22 cellular contexts compared by ENCODE assay signal in the genomic region with DNA sequence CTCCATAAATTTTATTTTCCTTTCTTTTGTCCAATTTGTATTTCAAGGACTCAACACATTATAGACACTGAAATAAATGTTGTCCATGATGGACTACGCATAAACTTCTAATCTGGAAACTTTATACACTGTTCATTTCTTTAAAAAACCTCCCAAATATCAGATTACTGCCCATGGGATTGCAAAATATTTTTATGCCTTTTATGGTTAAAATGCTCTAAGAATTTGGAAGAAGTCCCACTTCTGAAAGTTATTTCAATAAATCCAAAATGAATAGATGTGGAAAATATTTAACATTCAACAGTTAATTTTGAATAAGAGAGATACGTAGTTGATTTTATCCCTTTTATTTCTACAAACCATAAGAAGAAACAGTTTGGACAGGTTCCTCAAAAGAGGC. TPM values are rescaled to one million over a fixed set of nuclear protein-coding genes. Genes with fewer than 3 reads are reported as not detected.
"Had no signal": no experiment of that assay in that cellular context is flagged by ENCODE, and none has a peak within 500 bp of the region (broad histone marks: within the 10 kb centered on the region; RNA-seq: fewer than 3 reads in every experiment).

No MANE protein-coding gene starts in this region.

- H3K36me3 ChIP-seq: ascending aorta, esophagus squamous epithelium, gastrocnemius medialis, thoracic aorta had no signal

- DNase-seq: activated CD4-positive, alpha-beta memory T cell treated with anti-CD3 and anti-CD28 coated beads, Interleukin-2, amount 10 ng/mL, durations not matched to agents 7 days and 5 days; activated CD4-positive, alpha-beta T cell treated with anti-CD3 and anti-CD28 coated beads, Interleukin-2, amount 10 ng/mL, durations not matched to agents 24 days and 14 days; activated effector memory CD4-positive, alpha-beta T cell treated with anti-CD3 and anti-CD28 coated beads, Interleukin-2, amount 50 U/mL, for 16 hours; activated T-cell treated with anti-CD3 and anti-CD28 coated beads for 4 hours; esophagus squamous epithelium; gastrocnemius medialis; hippocampal formation; mesenchymal stem cell; nucleus accumbens; posterior cingulate gyrus; SK-N-SH; stimulated activated CD4-positive, alpha-beta T cell treated with anti-CD3 and anti-CD28 coated beads, Interleukin-2, amount 100 ng/mL, for 48 hours; stimulated activated CD8-positive, alpha-beta memory T cell treated with anti-CD3 and anti-CD28 coated beads, Interleukin-4, amount 100 ng/mL, for 48 hours; stimulated activated naive B cell treated with anti-CD40 and anti-IgM and Interleukin-4, amounts not matched to agents 10 μg/mL and 1 μg/mL and 100 μg/mL, for 72 hours had no signal

- H3K4me3 ChIP-seq: ascending aorta, coronary artery, esophagus squamous epithelium, gastrocnemius medialis, thoracic aorta had no signal

- H3K9me3 ChIP-seq: ascending aorta, esophagus squamous epithelium, gastrocnemius medialis, SK-N-SH, thoracic aorta had no signal

- ATAC-seq: activated CD4-positive, CD25-positive, alpha-beta regulatory T cell treated with anti-CD3 and anti-CD28 coated beads, Interleukin-2, amount 50 U/mL, for 24 hours; gastrocnemius medialis; sciatic nerve; stimulated activated naive B cell treated with anti-CD40 and anti-IgM and Interleukin-4, amounts not matched to agents 10 μg/mL and 1 μg/mL and 100 μg/mL, for 72 hours had no signal

- H3K27me3 ChIP-seq: ascending aorta, esophagus squamous epithelium, gastrocnemius medialis had no signal

- H3K4me2 ChIP-seq: SK-N-SH had no signal

- H3K4me1 ChIP-seq: ascending aorta, esophagus squamous epithelium, gastrocnemius medialis had no signal

- H3K27ac ChIP-seq: ascending aorta, coronary artery, esophagus squamous epithelium, gastrocnemius medialis, thoracic aorta, VCaP had no signal

RNA-seq across cellular contexts. Expression of a gene that starts 46.1 kb away (rescaled TPM):
- total RNA-seq: activated CD4-positive, alpha-beta memory T cell treated with anti-CD3 and anti-CD28 coated beads, Interleukin-2, amount 10 ng/mL, durations not matched to agents 7 days and 5 days; activated CD4-positive, alpha-beta T cell treated with anti-CD3 and anti-CD28 coated beads, Interleukin-2, amount 10 ng/mL, durations not matched to agents 24 days and 14 days; ascending aorta; gastrocnemius medialis; mononuclear cell; sciatic nerve; T-helper 2 cell treated with Interferon-gamma antibody and Interleukin-4, amounts not matched to agents 100 ng/mL and 5 ng/mL, for 36 hours had no signal
